19 cellular contexts compared by ENCODE assay signal in genomic region chr9:37538099-37538498, GRCh38. TPM values are rescaled to one million over a fixed set of nuclear protein-coding genes. Genes with fewer than 3 reads are reported as not detected.
DNase-seq lines count a peak whose midpoint lies in the region; ATAC-seq and TF ChIP-seq lines count a peak whose summit lies in the region.
"Had no signal": no experiment of that assay in that cellular context is flagged by ENCODE, and none has a peak within 500 bp of the region (broad histone marks: within the 10 kb centered on the region; RNA-seq: fewer than 3 reads in every experiment).

No MANE protein-coding gene starts in this region.

- no peak overlapping the region for H3K9ac ChIP-seq in smooth muscle cell (ENCODE audit: low read depth)
- H3K9ac ChIP-seq: BLaER1 had no signal

- DNase-seq in activated B cell treated with CpG ODN at 0.5 μM for 24 hours (no peak), neural crest cell (ENCODE audit: low read depth, low spot score) (no peak), upper lobe of right lung (peak; percentile 10), smooth muscle cell (lab: John Stamatoyannopoulos, UW; ENCODE audit: unreplicated experiment) (no peak), cerebellum (ENCODE audit: low spot score) (no peak), cerebellar nuclear complex (lab: John Stamatoyannopoulos, UW) (no peak)
- DNase-seq: 8988T; ACHN; BE2C; C1 segment of cervical spinal cord; Caco-2; Calu3; CD4-positive, alpha-beta memory T cell; CD4-positive, CD25-positive, alpha-beta regulatory T cell; CD8-positive, alpha-beta memory T cell; DMS79 treated with DMSO at 0.1 percent for 48 hours; GF-D8 had no signal

- H3K4me2 ChIP-seq in smooth muscle cell, result no peak overlapping the region
- H3K4me2 ChIP-seq: BLaER1 had no signal

- no peaks in the 10 kb centered on the region for H3K79me2 ChIP-seq in smooth muscle cell (ENCODE audit: low read depth)

- H3K4me3 Mint-ChIP-seq in activated B cell treated with CpG ODN at 0.5 μM for 24 hours (no peak overlapping the region), neural crest cell (no peak overlapping the region)
- H3K4me3 Mint-ChIP-seq: CD14-positive monocyte; CD4-positive, alpha-beta memory T cell; CD8-positive, alpha-beta memory T cell had no signal

- H3K27ac Mint-ChIP-seq in activated B cell treated with CpG ODN at 0.5 μM for 24 hours (peak overlapping the region; percentile 18), neural crest cell (ENCODE audit: unreplicated experiment) (peak overlapping the region; percentile 67)
- H3K27ac Mint-ChIP-seq: CD4-positive, alpha-beta memory T cell; CD4-positive, CD25-positive, alpha-beta regulatory T cell had no signal

- TF ChIP-seq CTCF in activated B cell treated with CpG ODN at 0.5 μM for 24 hours (IDR thresholded peaks at IDR 0.05) (no peak), neural crest cell (conservative IDR thresholded peaks at IDR 0.05) (no peak), upper lobe of right lung (IDR thresholded peaks at IDR 0.05) (no peak), smooth muscle cell (IDR thresholded peaks at IDR 0.05; ENCODE audit: borderline replicate concordance, insufficient read depth, poor library complexity, severe bottlenecking) (no peak)

- no peak overlapping the region for H3K4me3 ChIP-seq in upper lobe of right lung
- no peak overlapping the region for H3K4me3 ChIP-seq in smooth muscle cell
- H3K4me3 ChIP-seq: BLaER1 had no signal

- intact Hi-C loops in activated B cell treated with CpG ODN at 0.5 μM for 24 hours (cut with micrococcal nuclease), result no loop called here
- intact Hi-C loops in upper lobe of right lung (cut with DNase I), result no loop called here

- no peaks in the 10 kb centered on the region for H3K27me3 Mint-ChIP-seq in activated B cell treated with CpG ODN at 0.5 μM for 24 hours
- no peaks in the 10 kb centered on the region for H3K27me3 Mint-ChIP-seq in neural crest cell (ENCODE audit: low read depth)
- H3K27me3 Mint-ChIP-seq: CD4-positive, alpha-beta memory T cell; CD4-positive, CD25-positive, alpha-beta regulatory T cell; CD8-positive, alpha-beta memory T cell had no signal

- 95% methylated on average over 7 of the region's 7 CpGs for WGBS in smooth muscle cell (ENCODE audit: low lambda C conversion rate)

- H3K36me3 ChIP-seq in upper lobe of right lung (peaks cover 17% of the 10 kb centered on the region), smooth muscle cell (ENCODE audit: low read depth) (no peaks in the 10 kb centered on the region)

- CTCF ChIA-PET in activated B cell treated with CpG ODN at 0.5 μM for 24 hours (lab: Charles Lee), result no interaction called here

- H3K27ac ChIP-seq in upper lobe of right lung, result no peak overlapping the region
- no peak overlapping the region for H3K27ac ChIP-seq in smooth muscle cell (ENCODE audit: low read depth)
- H3K27ac ChIP-seq: BLaER1 had no signal

- H2AFZ ChIP-seq in smooth muscle cell (ENCODE audit: low read depth), result no peak overlapping the region

- H4K20me1 ChIP-seq in smooth muscle cell (ENCODE audit: low read depth), result no peaks in the 10 kb centered on the region
- H4K20me1 ChIP-seq: BLaER1 had no signal

- POLR2A ChIA-PET in activated B cell treated with CpG ODN at 0.5 μM for 24 hours (lab: Charles Lee), result no interaction called here

- ATAC-seq in activated B cell treated with CpG ODN at 0.5 μM for 24 hours (ENCODE audit: low read depth), result no peak
- ATAC-seq in upper lobe of right lung, result no peak

- H3K9me3 Mint-ChIP-seq in activated B cell treated with CpG ODN at 0.5 μM for 24 hours, result no peaks in the 10 kb centered on the region
- H3K9me3 Mint-ChIP-seq in neural crest cell, result no peaks in the 10 kb centered on the region
- H3K9me3 Mint-ChIP-seq: CD14-positive monocyte; CD4-positive, alpha-beta memory T cell; CD4-positive, CD25-positive, alpha-beta regulatory T cell; CD8-positive, alpha-beta memory T cell had no signal

- H3K27me3 ChIP-seq in upper lobe of right lung (no peaks in the 10 kb centered on the region), smooth muscle cell (ENCODE audit: low read depth) (no peaks in the 10 kb centered on the region)
- H3K27me3 ChIP-seq: BE2C, BLaER1 had no signal

- peaks cover 21% of the 10 kb centered on the region for H3K4me1 Mint-ChIP-seq in activated B cell treated with CpG ODN at 0.5 μM for 24 hours
- H3K4me1 Mint-ChIP-seq in neural crest cell, result no peaks in the 10 kb centered on the region
- H3K4me1 Mint-ChIP-seq: CD14-positive monocyte; CD4-positive, alpha-beta memory T cell; CD4-positive, CD25-positive, alpha-beta regulatory T cell; CD8-positive, alpha-beta memory T cell had no signal

- no peaks in the 10 kb centered on the region for H3F3A ChIP-seq in smooth muscle cell (ENCODE audit: low read depth)

- H3K36me3 Mint-ChIP-seq in activated B cell treated with CpG ODN at 0.5 μM for 24 hours (ENCODE audit: low read depth), result peaks cover 63% of the 10 kb centered on the region
- peaks cover 15% of the 10 kb centered on the region for H3K36me3 Mint-ChIP-seq in neural crest cell (ENCODE audit: low read depth)

- H3K4me1 ChIP-seq in upper lobe of right lung (no peaks in the 10 kb centered on the region), smooth muscle cell (ENCODE audit: low read depth) (no peaks in the 10 kb centered on the region)
- H3K4me1 ChIP-seq: BE2C, BLaER1, Caco-2 had no signal

- H3K9me3 ChIP-seq in upper lobe of right lung (no peaks in the 10 kb centered on the region), smooth muscle cell (replicated peaks; ENCODE audit: low read depth) (no peaks in the 10 kb centered on the region)
- H3K9me3 ChIP-seq: BE2C, BLaER1, Caco-2 had no signal

RNA-seq across cellular contexts. Expression of gene FBXO10, which starts 38.1 kb away (rescaled TPM):
- total RNA-seq in activated B cell treated with CpG ODN at 0.5 μM for 24 hours (29.8 and 39.4 TPM in 2 replicates), neural crest cell (24.8 and 25.6 TPM in 2 replicates), upper lobe of right lung (8.0 TPM), smooth muscle cell (3.5 and 6.4 TPM in 2 replicates), cerebellum (16.5 TPM)
- 4.8 and 7.0 TPM in 2 replicates for polyA plus RNA-seq in smooth muscle cell

RNA-seq across cellular contexts. Expression of gene POLR1E, which starts 52.4 kb away (rescaled TPM):
- total RNA-seq in activated B cell treated with CpG ODN at 0.5 μM for 24 hours (45.4 and 46.3 TPM in 2 replicates), neural crest cell (46.4 and 48.7 TPM in 2 replicates), upper lobe of right lung (16.6 TPM), smooth muscle cell (10.9 and 16.8 TPM in 2 replicates), cerebellum (22.1 TPM)
- polyA plus RNA-seq in smooth muscle cell, result 9.0 and 12.6 TPM in 2 replicates

RNA-seq across cellular contexts. Expression of gene TOMM5, which starts 54.3 kb away (rescaled TPM):
- total RNA-seq in activated B cell treated with CpG ODN at 0.5 μM for 24 hours (77.8 and 80.3 TPM in 2 replicates), neural crest cell (155 and 159 TPM in 2 replicates), upper lobe of right lung (60.7 TPM), smooth muscle cell (194 and 220 TPM in 2 replicates), cerebellum (75.9 TPM)
- 221 and 296 TPM in 2 replicates for polyA plus RNA-seq in smooth muscle cell
